11 cellular contexts compared by ENCODE assay signal in the genomic region with DNA sequence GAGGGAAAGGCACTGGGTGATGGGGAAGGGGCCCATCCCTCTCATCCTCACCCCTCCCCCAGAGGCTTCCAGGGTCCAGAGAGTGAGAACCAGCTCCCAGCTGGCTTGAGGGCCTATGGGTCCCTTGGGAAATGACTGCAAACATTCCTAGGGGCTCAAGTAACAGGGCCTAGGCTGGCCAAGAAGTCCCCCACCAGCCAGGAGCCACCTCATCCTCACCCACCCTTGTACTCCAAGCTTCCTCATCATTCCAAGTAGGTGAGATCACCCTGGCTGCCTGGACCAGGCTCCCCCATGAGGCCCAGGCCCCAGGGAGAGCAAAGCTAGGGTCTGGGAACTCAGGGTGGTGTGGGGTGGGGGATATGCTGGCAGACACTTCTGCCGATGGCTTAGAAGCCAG. TPM values are rescaled to one million over a fixed set of nuclear protein-coding genes. Genes with fewer than 3 reads are reported as not detected.
DNase-seq lines count a peak whose midpoint lies in the region; ATAC-seq, FAIRE-seq and TF ChIP-seq lines count a peak whose summit lies in the region.
"Had no signal": no experiment of that assay in that cellular context is flagged by ENCODE, and none has a peak within 500 bp of the region (broad histone marks: within the 10 kb centered on the region; RNA-seq: fewer than 3 reads in every experiment).

No MANE protein-coding gene starts in this region.

- no peaks in the 10 kb centered on the region for H3K9me3 ChIP-seq in mammary epithelial cell (replicated peaks; ENCODE audit: insufficient read depth, low read length)
- no peaks in the 10 kb centered on the region for H3K9me3 ChIP-seq in keratinocyte (ENCODE audit: control insufficient read depth, low read depth, low read length)
- H3K9me3 ChIP-seq in vagina, result no peaks in the 10 kb centered on the region

- peak; percentile 29 for FAIRE-seq in keratinocyte (lab: Jason Lieb, UNC)

- H3K36me3 Mint-ChIP-seq in MCF 10A (ENCODE audit: insufficient read depth, unreplicated experiment), result no peaks in the 10 kb centered on the region
- H3K36me3 Mint-ChIP-seq: activated naive CD4-positive, alpha-beta T cell treated with anti-CD3 and anti-CD28 coated beads, Interleukin-2, amount 10 ng/mL, durations not matched to agents 7 days and 5 days had no signal

- 100% methylated on average over 1 of the region's 1 CpG for WGBS in mammary epithelial cell (ENCODE audit: low coverage, missing lambda C conversion rate)

- CTCF ChIA-PET in MCF 10A (lab: Yijun Ruan, JAX), result no interaction called here
- CTCF ChIA-PET in mammary epithelial cell (lab: Charles Lee; ENCODE audit: low non-redundant PET), result interaction anchor here (0.7 kb wide), 1 partner anchor 250 kb away, joined by 3 read pairs; no protein-coding TSS in a partner anchor

- peaks cover 16% of the 10 kb centered on the region for H3K4me1 Mint-ChIP-seq in MCF 10A (ENCODE audit: insufficient read depth, unreplicated experiment)

- intact Hi-C loops in MCF 10A (cut with micrococcal nuclease) (no loop called here), mammary epithelial cell (cut with micrococcal nuclease) (no loop called here), vagina (cut with DNase I) (no loop called here)

- ATAC-seq in GM18870 (IDR thresholded peaks at IDR 0.05; ENCODE audit: unreplicated experiment), result no peak

- H3K4me1 ChIP-seq in mammary epithelial cell (ENCODE audit: insufficient read depth, low read length), result peaks cover 33% of the 10 kb centered on the region
- H3K4me1 ChIP-seq in keratinocyte (ENCODE audit: control insufficient read depth, extremely low read depth, insufficient read depth, low read length), result peaks cover 23% of the 10 kb centered on the region
- peaks cover 46% of the 10 kb centered on the region for H3K4me1 ChIP-seq in vagina

- H3K27ac ChIP-seq in mammary epithelial cell (ENCODE audit: insufficient read depth, low read depth, low read length) (no peak overlapping the region), keratinocyte (ENCODE audit: control insufficient read depth, insufficient read depth, low read length) (no peak overlapping the region), vagina (peak overlapping the region; percentile 72)

- in situ Hi-C loops in mammary epithelial cell (cut with MboI; ENCODE audit: low sequenced_read_pairs in 2 of 2), result no loop called here
- in situ Hi-C loops in astrocyte of the spinal cord (cut with HindIII; ENCODE audit: low sequenced_read_pairs), result no loop called here
- in situ Hi-C loops in GM13976 (cut with MboI; ENCODE audit: low sequenced_read_pairs, unreplicated experiment), result no loop called here

- H3K4me3 ChIP-seq in mammary epithelial cell (replicated peaks in 1 of 3; ENCODE audit: insufficient read depth in 1 of 3, low read depth in 2 of 3, low read length in 3 of 3) (no peak overlapping the region), astrocyte of the spinal cord (ENCODE audit: low read depth, low read length) (no peak overlapping the region), keratinocyte (ENCODE audit: control insufficient read depth in 2 of 3, extremely low read depth in 1 of 3, insufficient read depth in 2 of 3, low read depth in 1 of 3, low read length in 3 of 3) (no peak overlapping the region), vagina (no peak overlapping the region)

- no peak overlapping the region for H3K9ac ChIP-seq in mammary epithelial cell (ENCODE audit: insufficient read depth, low read length)
- no peak overlapping the region for H3K9ac ChIP-seq in keratinocyte (ENCODE audit: control insufficient read depth, extremely low read depth, insufficient read depth, low read length)

- no peaks in the 10 kb centered on the region for H4K20me1 ChIP-seq in mammary epithelial cell (ENCODE audit: insufficient read depth, low read length)
- no peaks in the 10 kb centered on the region for H4K20me1 ChIP-seq in keratinocyte (ENCODE audit: control insufficient read depth, extremely low read depth, insufficient read depth, low read length)

- no peak overlapping the region for H3K27ac Mint-ChIP-seq in MCF 10A (ENCODE audit: low read depth, unreplicated experiment)
- H3K27ac Mint-ChIP-seq: B cell had no signal

- H3K9me3 Mint-ChIP-seq in MCF 10A (ENCODE audit: unreplicated experiment), result no peaks in the 10 kb centered on the region
- H3K9me3 Mint-ChIP-seq: activated naive CD4-positive, alpha-beta T cell treated with anti-CD3 and anti-CD28 coated beads, Interleukin-2, amount 10 ng/mL, durations not matched to agents 7 days and 5 days; neural crest cell had no signal

- H2AFZ ChIP-seq in mammary epithelial cell (ENCODE audit: low read depth, low read length), result no peak overlapping the region
- no peak overlapping the region for H2AFZ ChIP-seq in keratinocyte (ENCODE audit: control insufficient read depth, low read length)

- DNase-seq in MCF 10A (ENCODE audit: unreplicated experiment) (peak; percentile 18), mammary epithelial cell (no peak), astrocyte of the spinal cord (ENCODE audit: low read depth, low spot score) (peak; percentile 93), keratinocyte (ENCODE audit: low read depth, low spot score) (no peak), vagina (ENCODE audit: extremely low spot score in 2 of 2) (no peak), GM13976 (ENCODE audit: low spot score) (no peak), NOMO-1 treated with DMSO at 0.1 percent for 48 hours (lab: John Stamatoyannopoulos, UW; ENCODE audit: unreplicated experiment) (no peak)
- DNase-seq: activated naive CD4-positive, alpha-beta T cell treated with anti-CD3 and anti-CD28 coated beads, Interleukin-2, amount 10 ng/mL, durations not matched to agents 7 days and 5 days had no signal

- no peak overlapping the region for H3K4me2 ChIP-seq in mammary epithelial cell (ENCODE audit: insufficient read depth, low read depth, low read length)
- H3K4me2 ChIP-seq in keratinocyte (ENCODE audit: control insufficient read depth, extremely low read depth, insufficient read depth, low read depth, low read length), result no peak overlapping the region

- BruUV-seq in MCF 10A (replicated peaks; lab: Mats Ljungman, UMichigan), result no TSS peak
- no TSS peak for BruUV-seq in mammary epithelial cell (replicated peaks; lab: Mats Ljungman, UMichigan)

- H3K27me3 ChIP-seq in mammary epithelial cell (ENCODE audit: insufficient read depth, low read length) (no peaks in the 10 kb centered on the region), keratinocyte (ENCODE audit: control insufficient read depth, extremely low read depth, insufficient read depth, low read length) (no peaks in the 10 kb centered on the region), vagina (no peaks in the 10 kb centered on the region)

- no peak overlapping the region for H3K4me3 Mint-ChIP-seq in MCF 10A (ENCODE audit: unreplicated experiment)
- H3K4me3 Mint-ChIP-seq: activated naive CD4-positive, alpha-beta T cell treated with anti-CD3 and anti-CD28 coated beads, Interleukin-2, amount 10 ng/mL, durations not matched to agents 7 days and 5 days; B cell; neural crest cell had no signal

- H3K79me2 ChIP-seq in mammary epithelial cell (ENCODE audit: insufficient read depth, low read length) (no peaks in the 10 kb centered on the region), keratinocyte (ENCODE audit: control insufficient read depth, insufficient read depth, low read length) (no peaks in the 10 kb centered on the region)

- no peaks in the 10 kb centered on the region for H3K27me3 Mint-ChIP-seq in MCF 10A (ENCODE audit: insufficient read depth, unreplicated experiment)

- TF ChIP-seq POLR2A in vagina (IDR thresholded peaks at IDR 0.05), result no peak

- H3K9me1 ChIP-seq in keratinocyte (ENCODE audit: control insufficient read depth, extremely low read depth, insufficient read depth, low read length), result peaks cover 4% of the 10 kb centered on the region

- dilution Hi-C loops in mammary epithelial cell (cut with HindIII; ENCODE audit: low sequenced_read_pairs), result no loop called here
- dilution Hi-C loops in keratinocyte (cut with MboI; ENCODE audit: extremely low pct_ligation_motif_present, low sequenced_read_pairs), result no loop called here

- POLR2A ChIA-PET in MCF 10A (lab: Yijun Ruan, JAX), result interaction anchor here (0.6 kb wide), 1 partner anchor 13 kb away, joined by 3 read pairs; no protein-coding TSS in a partner anchor

- H3K36me3 ChIP-seq in mammary epithelial cell (ENCODE audit: insufficient read depth, low read length) (no peaks in the 10 kb centered on the region), keratinocyte (ENCODE audit: control insufficient read depth in 2 of 2, extremely low read depth in 1 of 2, insufficient read depth in 2 of 2, low read length in 2 of 2) (no peaks in the 10 kb centered on the region), vagina (no peaks in the 10 kb centered on the region)

- TF ChIP-seq CTCF in MCF 10A (IDR thresholded peaks at IDR 0.05; ENCODE audit: unreplicated experiment) (no peak), mammary epithelial cell (conservative IDR thresholded peaks at IDR 0.05 in 1 of 2, IDR thresholded peaks at IDR 0.05 in 1 of 2; ENCODE audit: extremely low read depth in 1 of 2, insufficient read depth in 1 of 2, low read depth in 1 of 2, low read length in 2 of 2) (no peak), astrocyte of the spinal cord (IDR thresholded peaks at IDR 0.05; ENCODE audit: low read depth, low read length) (no peak), keratinocyte (optimal IDR thresholded peaks at IDR 0.05 in 1 of 3, IDR thresholded peaks at IDR 0.05 in 1 of 3, conservative IDR thresholded peaks at IDR 0.05 in 1 of 3; ENCODE audit: extremely low read depth in 1 of 3, insufficient read depth in 2 of 3, low read length in 3 of 3) (no peak), vagina (IDR thresholded peaks at IDR 0.05) (no peak), GM13976 (IDR thresholded peaks at IDR 0.05; ENCODE audit: borderline replicate concordance, control extremely low read depth, extremely low read depth, insufficient read depth, missing control alignments) (no peak)

RNA-seq across cellular contexts. Expression of a gene that starts 14.8 kb away (rescaled TPM):
- 4.7 and 4.9 TPM in 2 replicates for total RNA-seq in MCF 10A (2022)
- 10 to 100 TPM in 1 of 2 donors, 1 to 10 TPM in 1; 5.0 to 23.0 TPM for total RNA-seq in mammary epithelial cell
- polyA plus RNA-seq in mammary epithelial cell, result 18.7 TPM
- 6.0 TPM for polyA minus RNA-seq in mammary epithelial cell
- 8.8 to 14.8 TPM (median 9.2 TPM) in 3 replicates for polyA plus RNA-seq in keratinocyte
- 3.7 TPM for polyA plus RNA-seq in keratinocyte (2011; ENCODE audit: low read depth)
- polyA plus RNA-seq in keratinocyte (2011; cell fraction: cytosol; rRNA removed), result 8.2 and 13.2 TPM in 2 replicates
- polyA plus RNA-seq in keratinocyte (2011; cell fraction: nucleus; rRNA removed), result 13.6 and 28.2 TPM in 2 replicates
- 10.2 and 14.9 TPM in 2 replicates for polyA plus RNA-seq in keratinocyte (2012; ENCODE audit: low replicate concordance)
- 18.3 to 36.7 TPM (median 23.4 TPM) in 3 replicates for polyA minus RNA-seq in keratinocyte
- polyA minus RNA-seq in keratinocyte (2011; cell fraction: cytosol; rRNA and poly(A)+ RNA removed), result 22.6 TPM
- 13.4 and 20.4 TPM in 2 replicates for polyA minus RNA-seq in keratinocyte (2011; cell fraction: nucleus; rRNA and poly(A)+ RNA removed)
- total RNA-seq in vagina, result 29.0 TPM

RNA-seq across cellular contexts. Expression of a gene that starts 51.1 kb away (rescaled TPM):
- 12.0 and 17.6 TPM in 2 replicates for total RNA-seq in MCF 10A (2022)
- 10 to 100 TPM; 14.0 to 15.3 TPM for total RNA-seq in mammary epithelial cell
- polyA plus RNA-seq in mammary epithelial cell, result 10.9 TPM
- polyA minus RNA-seq in mammary epithelial cell, result 36.3 TPM
- 7.0 to 12.9 TPM (median 9.4 TPM) in 3 replicates for polyA plus RNA-seq in keratinocyte
- polyA plus RNA-seq in keratinocyte (2011; ENCODE audit: low read depth), result 1.9 TPM
- polyA plus RNA-seq in keratinocyte (2011; cell fraction: cytosol; rRNA removed), result 3.8 and 10.0 TPM in 2 replicates
- 14.0 and 17.0 TPM in 2 replicates for polyA plus RNA-seq in keratinocyte (2011; cell fraction: nucleus; rRNA removed)
- polyA plus RNA-seq in keratinocyte (2012; ENCODE audit: low replicate concordance), result 6.7 and 12.2 TPM in 2 replicates
- 5.5 to 11.7 TPM (median 8.4 TPM) in 3 replicates for polyA minus RNA-seq in keratinocyte
- 14.6 TPM for polyA minus RNA-seq in keratinocyte (2011; cell fraction: cytosol; rRNA and poly(A)+ RNA removed)
- polyA minus RNA-seq in keratinocyte (2011; cell fraction: nucleus; rRNA and poly(A)+ RNA removed), result 10.2 and 12.7 TPM in 2 replicates
- total RNA-seq in vagina, result 15.0 TPM

RNA-seq across cellular contexts. Expression of a gene that starts 53.5 kb away (rescaled TPM):
- total RNA-seq in MCF 10A (2022) (33.4 and 33.9 TPM in 2 replicates), mammary epithelial cell (10 to 100 TPM; 38.7 to 55.5 TPM), vagina (107 TPM)
- polyA plus RNA-seq in mammary epithelial cell (16.8 TPM), keratinocyte (20.5 to 44.3 TPM (median 24.9 TPM) in 3 replicates)
- polyA minus RNA-seq in mammary epithelial cell (54.1 TPM), keratinocyte (42.4 to 149 TPM (median 45.8 TPM) in 3 replicates)
- polyA plus RNA-seq in keratinocyte (2011; ENCODE audit: low read depth), result 27.9 TPM
- polyA plus RNA-seq in keratinocyte (2011; cell fraction: cytosol; rRNA removed), result 22.0 and 44.7 TPM in 2 replicates
- polyA plus RNA-seq in keratinocyte (2011; cell fraction: nucleus; rRNA removed), result 81.8 and 110 TPM in 2 replicates
- 29.6 and 110 TPM in 2 replicates for polyA plus RNA-seq in keratinocyte (2012; ENCODE audit: low replicate concordance)
- polyA minus RNA-seq in keratinocyte (2011; cell fraction: cytosol; rRNA and poly(A)+ RNA removed), result 112 TPM
- 87.6 and 115 TPM in 2 replicates for polyA minus RNA-seq in keratinocyte (2011; cell fraction: nucleus; rRNA and poly(A)+ RNA removed)

Comparison
In these comparisons a context has a peak if more than half of its experiments do, and no peak if none do; other contexts are left out.
1. DNase-seq: peak in MCF 10A (single experiment) and astrocyte of the spinal cord (single experiment); none in mammary epithelial cell (single experiment), keratinocyte (single experiment), vagina (0 of 2), GM13976 (single experiment) and NOMO-1 treated with DMSO at 0.1 percent for 48 hours (single experiment).